ENCODE assay signal across 8 cellular contexts in the genomic region with DNA sequence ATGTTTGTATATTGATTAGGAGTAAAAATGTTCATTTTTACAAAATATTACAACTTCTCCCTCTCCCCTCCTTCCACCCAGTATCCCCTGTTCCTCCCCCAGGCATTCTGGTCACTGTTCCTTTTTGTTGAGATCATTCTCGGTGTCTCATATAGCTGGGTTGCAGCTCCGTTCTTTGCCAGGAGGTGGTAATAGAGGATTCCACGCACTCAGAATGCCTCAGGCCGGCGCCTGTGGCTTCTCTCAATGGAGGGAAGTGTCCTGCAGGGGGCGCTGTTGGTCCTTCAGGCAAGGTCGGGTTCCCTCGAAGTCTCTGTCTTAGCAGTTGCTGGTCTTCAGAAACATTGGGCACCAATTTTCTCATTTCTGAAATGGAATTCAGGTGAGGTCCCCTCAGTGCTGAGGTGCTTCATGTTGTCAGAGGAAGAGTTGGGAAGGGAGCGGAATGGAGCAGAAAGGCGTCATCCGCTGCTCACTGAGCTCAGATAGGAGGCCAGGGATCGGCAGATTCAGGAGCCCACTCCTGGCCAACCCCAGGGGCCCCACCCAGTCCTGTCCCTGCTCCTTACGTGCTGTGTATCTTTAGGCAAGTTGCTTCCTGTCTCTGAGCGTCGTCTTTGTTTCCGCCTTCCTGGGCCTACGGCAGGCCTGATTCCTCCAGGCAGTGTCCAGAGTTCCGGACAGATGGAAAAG. TPM values are rescaled to one million over a fixed set of nuclear protein-coding genes. Genes with fewer than 3 reads are reported as not detected.
DNase-seq lines count a peak whose midpoint lies in the region; ATAC-seq and TF ChIP-seq lines count a peak whose summit lies in the region.

No MANE protein-coding gene starts in this region.

- in situ Hi-C loops in GM13977 (cut with MboI; ENCODE audit: low pct_unique_long_range_greater_than_20kb, low sequenced_read_pairs, unreplicated experiment): no loop called here
- in situ Hi-C loops in transverse colon (cut with MboI; ENCODE audit: low pct_ligation_motif_present in 1 of 4, low pct_unique_long_range_greater_than_20kb in 1 of 4, low sequenced_read_pairs in 3 of 4): no loop called here

- H3K4me3 ChIP-seq in colonic mucosa (no peak overlapping the region), neural cell (ENCODE audit: low read length) (no peak overlapping the region), transverse colon (no peak overlapping the region)

- TF ChIP-seq POLR2A in transverse colon (IDR thresholded peaks at IDR 0.05): no peak

- H3K4me1 ChIP-seq in colonic mucosa (no peaks in the 10 kb centered on the region), transverse colon (peaks cover 0 to under 1% (median 0%) of the 10 kb centered on the region in 4 donors)

- peak in 1 of 4 experiments; percentile 32 for ATAC-seq in T-cell (replicated peaks in 1 of 4)
- ATAC-seq in GM21528 (IDR thresholded peaks at IDR 0.05; ENCODE audit: low FRiP score, unreplicated experiment): no peak

- no peaks in the 10 kb centered on the region for H3K79me2 ChIP-seq in neural cell (replicated peaks; ENCODE audit: insufficient read depth, low read length)

- H3K9me3 ChIP-seq in colonic mucosa: no peaks in the 10 kb centered on the region
- H3K9me3 ChIP-seq in neural cell (ENCODE audit: low read length): no peaks in the 10 kb centered on the region
- no peaks in the 10 kb centered on the region for H3K9me3 ChIP-seq in transverse colon

- TF ChIP-seq EP300 in neural cell (conservative IDR thresholded peaks at IDR 0.05; ENCODE audit: poor library complexity, severe bottlenecking) (no peak), transverse colon (IDR thresholded peaks at IDR 0.05; ENCODE audit: low read depth) (no peak)

- POLR2A ChIA-PET in T-cell (lab: Charles Lee): no interaction called here

- intact Hi-C loops in colonic mucosa (cut with DNase I): no loop called here
- intact Hi-C loops in transverse colon (cut with DNase I; ENCODE audit: low total_unique reads): no loop called here

- no peaks in the 10 kb centered on the region for H3K9me2 ChIP-seq in neural cell (ENCODE audit: insufficient read depth, low read length)

- peak; percentile 53 for TF ChIP-seq CTCF in GM13977 (IDR thresholded peaks at IDR 0.05; ENCODE audit: extremely low read depth, insufficient read depth, missing control alignments)
- no peak for TF ChIP-seq CTCF in colonic mucosa (IDR thresholded peaks at IDR 0.05)
- TF ChIP-seq CTCF in neural cell (IDR thresholded peaks at IDR 0.05; ENCODE audit: poor library complexity, severe bottlenecking): peak; percentile 43
- peak in 2 of 5 experiments; percentile 33 to 38 for TF ChIP-seq CTCF in transverse colon (IDR thresholded peaks at IDR 0.05)

- CTCF ChIA-PET in T-cell (lab: Charles Lee): no interaction called here

- H4K20me1 ChIP-seq in neural cell (ENCODE audit: insufficient read depth): no peaks in the 10 kb centered on the region

- WGBS in transverse colon (ENCODE audit: low coverage in 1 of 2), 2 donors: 88% methylated on average over 18 of the region's 18 CpGs; no CpG with 5 or more reads in 1 of the 2 donors

- no peak overlapping the region for H3K9ac ChIP-seq in colonic mucosa (ENCODE audit: low read depth in 2 of 2, low read length in 2 of 2)
- H3K9ac ChIP-seq in neural cell (ENCODE audit: low read length): no peak overlapping the region

- TF ChIP-seq RAD21 in neural cell (conservative IDR thresholded peaks at IDR 0.05): no peak

- H3K27me3 ChIP-seq in colonic mucosa: no peaks in the 10 kb centered on the region
- peaks cover 26% of the 10 kb centered on the region for H3K27me3 ChIP-seq in neural cell (ENCODE audit: insufficient read depth, low read depth, low read length)
- H3K27me3 ChIP-seq in transverse colon: peaks cover 20% of the 10 kb centered on the region

- H3K27ac ChIP-seq in colonic mucosa (no peak overlapping the region), neural cell (ENCODE audit: low read length) (no peak overlapping the region), transverse colon (no peak overlapping the region)

- H3K36me3 ChIP-seq in colonic mucosa (no peaks in the 10 kb centered on the region), neural cell (ENCODE audit: insufficient read depth, low read length) (no peaks in the 10 kb centered on the region), transverse colon (peaks cover 0 to 9% (median 4%) of the 10 kb centered on the region in 4 donors)

- H3K9me3 Mint-ChIP-seq in T-cell: no peaks in the 10 kb centered on the region

- H3K27ac Mint-ChIP-seq in T-cell: no peak overlapping the region

- no peaks in the 10 kb centered on the region for H3F3A ChIP-seq in neural cell (ENCODE audit: insufficient read depth, low read length, poor library complexity, severe bottlenecking)

- no peak overlapping the region for H2AFZ ChIP-seq in neural cell (ENCODE audit: low read depth, low read length)

- no peak overlapping the region for H3K4me2 ChIP-seq in neural cell (ENCODE audit: low read length)

- no peak overlapping the region for H3K4me3 Mint-ChIP-seq in T-cell

- DNase-seq in A172 (ENCODE audit: low spot score) (peak; percentile 16), GM13977 (ENCODE audit: low spot score) (no peak), T-cell (peak in 27 of 34 experiments; percentile 14 to 59 (median 41)), colonic mucosa (peak; percentile 41), transverse colon (no peak), NCI-H146 (lab: John Stamatoyannopoulos, UW) (no peak)

- peaks cover 18 to 55% (median 33%) of the 10 kb centered on the region in 3 donors for H3K4me1 Mint-ChIP-seq in T-cell

- H3K27me3 Mint-ChIP-seq in T-cell: no peaks in the 10 kb centered on the region

- peaks cover 15% of the 10 kb centered on the region for H3K36me3 Mint-ChIP-seq in T-cell

TF ChIP-seq in neural cell, 6 proteins besides CTCF, POLR2A, EP300 and RAD21:
- TF ChIP-seq POLR2AphosphoS5 (IDR thresholded peaks at IDR 0.05) (no peak), TAF1 (IDR thresholded peaks at IDR 0.05; ENCODE audit: low read depth) (no peak), MXI1 (conservative IDR thresholded peaks at IDR 0.05; ENCODE audit: poor library complexity, severe bottlenecking) (no peak), SMC3 (conservative IDR thresholded peaks at IDR 0.05; ENCODE audit: poor library complexity) (no peak), EZH2 (IDR thresholded peaks at IDR 0.05; ENCODE audit: borderline replicate concordance, insufficient read depth, low read length, poor library complexity, severe bottlenecking) (no peak)
- TF ChIP-seq, protein P1, sequence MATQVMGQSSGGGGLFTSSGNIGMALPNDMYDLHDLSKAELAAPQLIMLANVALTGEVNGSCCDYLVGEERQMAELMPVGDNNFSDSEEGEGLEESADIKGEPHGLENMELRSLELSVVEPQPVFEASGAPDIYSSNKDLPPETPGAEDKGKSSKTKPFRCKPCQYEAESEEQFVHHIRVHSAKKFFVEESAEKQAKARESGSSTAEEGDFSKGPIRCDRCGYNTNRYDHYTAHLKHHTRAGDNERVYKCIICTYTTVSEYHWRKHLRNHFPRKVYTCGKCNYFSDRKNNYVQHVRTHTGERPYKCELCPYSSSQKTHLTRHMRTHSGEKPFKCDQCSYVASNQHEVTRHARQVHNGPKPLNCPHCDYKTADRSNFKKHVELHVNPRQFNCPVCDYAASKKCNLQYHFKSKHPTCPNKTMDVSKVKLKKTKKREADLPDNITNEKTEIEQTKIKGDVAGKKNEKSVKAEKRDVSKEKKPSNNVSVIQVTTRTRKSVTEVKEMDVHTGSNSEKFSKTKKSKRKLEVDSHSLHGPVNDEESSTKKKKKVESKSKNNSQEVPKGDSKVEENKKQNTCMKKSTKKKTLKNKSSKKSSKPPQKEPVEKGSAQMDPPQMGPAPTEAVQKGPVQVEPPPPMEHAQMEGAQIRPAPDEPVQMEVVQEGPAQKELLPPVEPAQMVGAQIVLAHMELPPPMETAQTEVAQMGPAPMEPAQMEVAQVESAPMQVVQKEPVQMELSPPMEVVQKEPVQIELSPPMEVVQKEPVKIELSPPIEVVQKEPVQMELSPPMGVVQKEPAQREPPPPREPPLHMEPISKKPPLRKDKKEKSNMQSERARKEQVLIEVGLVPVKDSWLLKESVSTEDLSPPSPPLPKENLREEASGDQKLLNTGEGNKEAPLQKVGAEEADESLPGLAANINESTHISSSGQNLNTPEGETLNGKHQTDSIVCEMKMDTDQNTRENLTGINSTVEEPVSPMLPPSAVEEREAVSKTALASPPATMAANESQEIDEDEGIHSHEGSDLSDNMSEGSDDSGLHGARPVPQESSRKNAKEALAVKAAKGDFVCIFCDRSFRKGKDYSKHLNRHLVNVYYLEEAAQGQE (IDR thresholded peaks at IDR 0.05; ENCODE audit: borderline replicate concordance): no peak

RNA-seq across cellular contexts. Expression of a gene that starts 10.3 kb away (rescaled TPM):
- total RNA-seq in A172 (2014; rRNA removed; shearing (Covaris generic)): 1.6 TPM in 1 of 2 replicates, not detected in the other
- total RNA-seq in T-cell: 1 to 10 TPM in 1 of 5 donors, under 1 TPM in 3, not detected in 1; 0.60 to 1.2 (median 0.67) TPM
- 1 to 10 TPM; 2.1 to 4.4 TPM for total RNA-seq in colonic mucosa
- polyA plus RNA-seq in neural cell: 3.3 and 6.5 TPM in 2 replicates
- polyA minus RNA-seq in neural cell: 1.2 and 1.9 TPM in 2 replicates
- total RNA-seq in transverse colon: 1 to 10 TPM in 1 of 4 donors, under 1 TPM in 2, not detected in 1; 0.55 to 4.2 (median 0.79) TPM

RNA-seq across cellular contexts. Expression of a gene that starts 10.7 kb away (rescaled TPM):
- total RNA-seq in A172 (2014; rRNA removed; shearing (Covaris generic)): 61.5 and 64.7 TPM in 2 replicates
- total RNA-seq in T-cell (10 to 100 TPM; 83.7 to 98.1 (median 89.7) TPM), colonic mucosa (100 to 1,000 TPM; 112 to 163 TPM), transverse colon (100 to 1,000 TPM in 1 of 4 donors, 10 to 100 TPM in 3; 50.5 to 117 (median 78.7) TPM)
- polyA plus RNA-seq in neural cell: 233 and 270 TPM in 2 replicates
- 126 and 135 TPM in 2 replicates for polyA minus RNA-seq in neural cell

RNA-seq across cellular contexts. Expression of a gene that starts 24.0 kb away (rescaled TPM):
- 38.4 and 44.4 TPM in 2 replicates for total RNA-seq in A172 (2014; rRNA removed; shearing (Covaris generic))
- total RNA-seq in T-cell (10 to 100 TPM; 15.4 to 45.7 (median 40.6) TPM), colonic mucosa (10 to 100 TPM; 27.0 to 45.0 TPM), transverse colon (100 to 1,000 TPM in 1 of 4 donors, 10 to 100 TPM in 3; 10.8 to 169 (median 36.6) TPM)
- polyA plus RNA-seq in neural cell: 6.6 and 10.7 TPM in 2 replicates
- 2.8 and 2.9 TPM in 2 replicates for polyA minus RNA-seq in neural cell

RNA-seq across cellular contexts. Expression of a gene that starts 26.7 kb away (rescaled TPM):
- total RNA-seq in A172 (2014; rRNA removed; shearing (Covaris generic)): 0.36 TPM in 1 of 2 replicates, not detected in the other
- total RNA-seq in T-cell (not detected), colonic mucosa (not detected), transverse colon (not detected)
- 0.98 TPM in 1 of 2 replicates, not detected in the other for polyA plus RNA-seq in neural cell
- polyA minus RNA-seq in neural cell: not detected in 2 replicates

RNA-seq across cellular contexts. Expression of a gene that starts 54.3 kb away (rescaled TPM):
- not detected in 2 replicates for total RNA-seq in A172 (2014; rRNA removed; shearing (Covaris generic))
- total RNA-seq in T-cell (under 1 TPM in 2 of 5 donors, not detected in 3; 0.28 to 0.38 TPM), colonic mucosa (not detected), transverse colon (under 1 TPM in 2 of 4 donors, not detected in 2; 0.16 to 0.41 TPM)
- polyA plus RNA-seq in neural cell: not detected in 2 replicates
- not detected in 2 replicates for polyA minus RNA-seq in neural cell

Comparison
In these comparisons a context has a peak if more than half of its experiments do, and no peak if none do; other contexts are left out.
1. DNase-seq: peak in A172 (single experiment), T-cell (27 of 34) and colonic mucosa (single experiment); none in GM13977 (single experiment), transverse colon (single experiment) and NCI-H146 (single experiment).